8 cellular contexts compared by ENCODE assay signal in the genomic region with DNA sequence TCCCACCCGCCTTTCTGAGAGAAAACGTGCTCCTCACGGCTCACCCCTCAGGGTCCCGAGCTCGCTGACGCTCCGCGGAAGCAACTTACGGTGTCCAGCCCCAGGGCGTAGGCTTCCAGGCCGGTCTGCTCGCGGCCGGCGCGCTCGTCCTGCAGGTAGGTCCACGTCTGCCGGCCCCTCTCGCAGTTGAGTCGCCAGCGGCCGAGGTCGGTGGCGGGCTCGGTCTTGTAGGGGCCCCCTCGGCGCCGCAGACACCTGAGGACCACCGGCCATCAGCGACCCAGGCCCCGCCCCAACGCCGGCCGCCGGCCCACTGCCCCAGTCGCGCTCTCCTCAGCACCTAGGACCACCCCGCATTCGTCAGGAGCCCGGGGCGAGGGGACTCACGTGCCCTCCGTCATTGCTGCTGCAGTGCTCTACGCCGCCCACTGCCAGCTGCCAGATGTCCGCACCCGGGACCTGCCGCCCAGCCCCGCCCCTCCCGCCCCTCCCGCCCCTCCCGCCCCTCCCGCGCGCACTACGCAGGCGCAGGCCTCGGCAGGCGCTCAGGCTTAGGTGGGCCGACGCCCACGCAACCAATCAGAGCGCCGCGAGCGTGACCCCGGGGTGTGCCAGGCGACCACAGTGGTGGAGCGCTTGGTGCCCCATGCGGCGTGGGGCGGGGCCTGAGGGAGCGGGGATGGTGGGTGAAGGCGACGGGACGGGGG. TPM values are rescaled to one million over a fixed set of nuclear protein-coding genes. Genes with fewer than 3 reads are reported as not detected.
A peak's percentile ranks its signal among the peaks of the same experiment; 100 is the strongest.
DNase-seq lines count a peak whose midpoint lies in the region; ATAC-seq and TF ChIP-seq lines count a peak whose summit lies in the region.

A gene (minus strand): TSS at position 430 of the 707 bp plus-strand sequence. CDS start 29 bp downstream, at position 401.

- peak within 1 kb of the TSS; percentile 83 for H3K4me3 Mint-ChIP-seq in Calu3 (ENCODE audit: low read depth, unreplicated experiment)
- peak within 1 kb of the TSS; percentile 96 for H3K4me3 Mint-ChIP-seq in endothelial cell (ENCODE audit: unreplicated experiment)
- H3K4me3 Mint-ChIP-seq in mesothelial cell of epicardium: peak within 1 kb of the TSS; percentile 84

- ATAC-seq in GM21526 (IDR thresholded peaks at IDR 0.05; ENCODE audit: low FRiP score, unreplicated experiment): peak; percentile 65

- no peaks in the 10 kb centered on the region for H3K9me3 ChIP-seq in OCI-LY3 (ENCODE audit: insufficient read depth, low read length)

- H3K4me1 Mint-ChIP-seq in Calu3 (ENCODE audit: low read depth, unreplicated experiment) (peaks cover 26% of the 10 kb centered on the region), endothelial cell (ENCODE audit: unreplicated experiment) (peaks cover 30% of the 10 kb centered on the region), mesothelial cell of epicardium (peaks cover 36% of the 10 kb centered on the region)

- H4K20me1 ChIP-seq in OCI-LY3 (ENCODE audit: insufficient read depth, low read length): peaks cover 18% of the 10 kb centered on the region

- H3K4me1 ChIP-seq in OCI-LY3 (ENCODE audit: low read length): peaks cover 25% of the 10 kb centered on the region

- no peaks in the 10 kb centered on the region for H3K27me3 Mint-ChIP-seq in Calu3 (ENCODE audit: unreplicated experiment)
- H3K27me3 Mint-ChIP-seq in endothelial cell (ENCODE audit: unreplicated experiment): peaks cover 1% of the 10 kb centered on the region
- H3K27me3 Mint-ChIP-seq in mesothelial cell of epicardium (ENCODE audit: low read depth): no peaks in the 10 kb centered on the region

- DNase-seq in Calu3: peak; percentile 98
- DNase-seq in HuH-7.5 (ENCODE audit: low spot score): peak; percentile 92
- DNase-seq in activated CD8-positive, alpha-beta memory T cell treated with anti-CD3 and anti-CD28 coated beads, Interleukin-2, amount 50 U/mL, for 48 hours: peak; percentile 98
- DNase-seq in endothelial cell (ENCODE audit: low spot score): peak; percentile 99
- peak; percentile 96 to 98 for DNase-seq in mesothelial cell of epicardium (ENCODE audit: low spot score in 2 of 2, unreplicated experiment in 2 of 2)
- peak; percentile 96 for DNase-seq in stimulated activated CD8-positive, alpha-beta memory T cell treated with anti-CD3 and anti-CD28 coated beads, Interleukin-15, amount 100 ng/mL, for 4 hours (ENCODE audit: low read depth in 2 of 2)

- H3K27ac Mint-ChIP-seq in Calu3 (ENCODE audit: unreplicated experiment) (peak within 1 kb of the TSS; percentile 85), endothelial cell (ENCODE audit: unreplicated experiment) (no peak within 1 kb of the TSS), mesothelial cell of epicardium (peak within 1 kb of the TSS; percentile 96)

- peak within 1 kb of the TSS; percentile 82 for H3K27ac ChIP-seq in OCI-LY3 (ENCODE audit: low read length)

- peaks cover 48% of the 10 kb centered on the region for H3K36me3 ChIP-seq in OCI-LY3 (replicated peaks; ENCODE audit: low read depth, low read length)

- peak within 1 kb of the TSS; percentile 90 for H3K9ac ChIP-seq in OCI-LY3 (ENCODE audit: low read length)

- H3K9me3 Mint-ChIP-seq in Calu3 (ENCODE audit: low read depth, unreplicated experiment) (no peaks in the 10 kb centered on the region), endothelial cell (ENCODE audit: unreplicated experiment) (no peaks in the 10 kb centered on the region), mesothelial cell of epicardium (peaks cover 9% of the 10 kb centered on the region)

- BruUV-seq in Calu3 (replicated peaks; lab: Mats Ljungman, UMichigan): no TSS peak

- H3K36me3 Mint-ChIP-seq in Calu3 (ENCODE audit: insufficient read depth, unreplicated experiment): peaks cover 44% of the 10 kb centered on the region
- H3K36me3 Mint-ChIP-seq in endothelial cell (ENCODE audit: low read depth, unreplicated experiment): peaks cover 40% of the 10 kb centered on the region
- H3K36me3 Mint-ChIP-seq in mesothelial cell of epicardium: peaks cover 34% of the 10 kb centered on the region

- H3K4me3 ChIP-seq in OCI-LY3 (ENCODE audit: low read length): peak within 1 kb of the TSS; percentile 99

- H3K4me2 ChIP-seq in OCI-LY3 (ENCODE audit: low read length): peak within 1 kb of the TSS; percentile 98

- peak within 1 kb of the TSS; percentile 70 for H2AFZ ChIP-seq in OCI-LY3 (ENCODE audit: low read depth, low read length)

- CTCF ChIA-PET in Calu3 (lab: Charles Lee): no interaction called here

- intact Hi-C loops in Calu3 (cut with micrococcal nuclease; ENCODE audit: unreplicated experiment): loop anchor here (10.0 kb wide), 1 partner anchor 84 kb away; no protein-coding TSS in a partner anchor

- H3K79me2 ChIP-seq in OCI-LY3 (ENCODE audit: low read length): peaks cover 79% of the 10 kb centered on the region

- TF ChIP-seq CTCF in Calu3 (IDR thresholded peaks at IDR 0.05; ENCODE audit: unreplicated experiment): no peak
- no peak for TF ChIP-seq CTCF in OCI-LY3 (IDR thresholded peaks at IDR 0.05; ENCODE audit: low read depth, low read length)
- no peak for TF ChIP-seq CTCF in endothelial cell (IDR thresholded peaks at IDR 0.05; ENCODE audit: unreplicated experiment)
- no peak for TF ChIP-seq CTCF in mesothelial cell of epicardium (IDR thresholded peaks at IDR 0.05; ENCODE audit: unreplicated experiment)

- no peaks in the 10 kb centered on the region for H3K27me3 ChIP-seq in OCI-LY3 (ENCODE audit: low read depth, low read length)

RNA-seq across cellular contexts. Expression of the gene that starts here (rescaled TPM):
- total RNA-seq in Calu3 (2022) (53.3 and 55.1 TPM in 2 replicates), endothelial cell (ENCODE audit: unreplicated experiment) (157 TPM), mesothelial cell of epicardium (78.2 to 85.8 TPM (median 80.6 TPM) in 3 replicates)

Comparison
In these comparisons a context has a peak if more than half of its experiments do, and no peak if none do; other contexts are left out.
1. Peak in every context shown above with its lines: DNase-seq, ATAC-seq, H3K4me3 ChIP-seq and H3K27ac ChIP-seq.